In the genomic region with DNA sequence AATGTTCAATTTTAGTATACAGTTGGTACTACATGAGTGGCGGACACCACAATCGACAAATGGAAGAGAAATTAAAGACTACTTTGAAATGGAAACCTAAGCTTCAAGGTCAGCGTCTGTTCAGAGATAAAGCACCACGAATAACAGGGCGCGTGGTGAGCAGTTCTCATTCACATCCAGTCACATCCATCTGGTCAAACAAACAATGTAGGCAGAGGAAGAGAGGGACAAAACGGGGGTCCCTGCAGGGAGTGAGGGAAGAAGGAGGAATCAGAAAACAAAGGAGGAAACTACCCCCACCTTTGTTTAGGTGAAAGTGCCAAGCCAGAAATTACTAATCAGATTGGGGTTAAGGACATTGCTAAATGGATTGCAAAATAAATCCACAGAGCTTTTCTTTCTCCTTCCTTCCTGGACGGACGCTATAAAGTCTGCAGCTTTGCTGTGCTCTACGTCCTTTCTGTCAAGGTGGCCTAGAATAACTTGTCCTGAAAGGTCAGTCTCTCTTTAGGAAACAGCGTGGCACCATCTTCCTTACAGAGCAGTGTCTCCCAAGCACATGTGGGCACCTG, we compare ENCODE assay signal across 17 cellular contexts.
DNase-seq lines count a peak whose midpoint lies in the region; ATAC-seq and TF ChIP-seq lines count a peak whose summit lies in the region.
"Had no signal": no experiment of that assay in that cellular context is flagged by ENCODE, and none has a peak within 500 bp of the region (broad histone marks: within the 10 kb centered on the region; RNA-seq: fewer than 3 reads in every experiment).

No MANE protein-coding gene starts in this region.

- no peak overlapping the region for H2BK120ac ChIP-seq in neuronal stem cell (ENCODE audit: low read depth, low read length)

- WGBS in neuronal stem cell (ENCODE audit: extremely low coverage in 2 of 2, insufficient read length in 2 of 2, insufficient replicate concordance in 1 of 2), 2 donors, result no CpG with 5 or more reads among the region's 11 CpGs
- WGBS in heart left ventricle, 4 donors, result 63 to 73% (median 69%) methylated on average over 11 of the region's 11 CpGs

- H3K4me3 ChIP-seq in iPS-18a (ENCODE audit: low read length) (peak overlapping the region; percentile 9), neuronal stem cell (ENCODE audit: low read length in 2 of 2) (no peak overlapping the region), heart left ventricle (no peak overlapping the region)

- H2BK15ac ChIP-seq in neuronal stem cell (ENCODE audit: low read length), result no peak overlapping the region

- no peak overlapping the region for H3K4ac ChIP-seq in neuronal stem cell (ENCODE audit: low read length)

- H2BK5ac ChIP-seq in neuronal stem cell (ENCODE audit: low read length), result no peak overlapping the region

- peak overlapping the region; percentile 3 for H2AFZ ChIP-seq in neuronal stem cell (ENCODE audit: low read length)

- H3K9ac ChIP-seq in iPS-18a (ENCODE audit: low read length), result no peak overlapping the region
- H3K9ac ChIP-seq in neuronal stem cell (ENCODE audit: low read depth, low read length, poor library complexity), result no peak overlapping the region

- H3K23ac ChIP-seq in neuronal stem cell (ENCODE audit: low read depth, low read length, poor library complexity), result no peak overlapping the region

- no peak overlapping the region for H2AK5ac ChIP-seq in neuronal stem cell (ENCODE audit: low read depth, low read length)

- no peak overlapping the region for H3K14ac ChIP-seq in neuronal stem cell (ENCODE audit: low read length)

- H3K27ac ChIP-seq in iPS-18a (ENCODE audit: low read length), result no peak overlapping the region
- H3K27ac ChIP-seq in neuronal stem cell (replicated peaks; ENCODE audit: low read length), result peak overlapping the region; percentile 35
- no peak overlapping the region for H3K27ac ChIP-seq in heart left ventricle
- H3K27ac ChIP-seq: 22Rv1 had no signal

- no peak overlapping the region for H3K4me2 ChIP-seq in neuronal stem cell (ENCODE audit: insufficient read depth, low read length, poor library complexity, severe bottlenecking)

- H3K27me3 ChIP-seq in iPS-18a (ENCODE audit: control insufficient read depth, insufficient read depth, low read length), result no peaks in the 10 kb centered on the region
- no peaks in the 10 kb centered on the region for H3K27me3 ChIP-seq in neuronal stem cell (ENCODE audit: control insufficient read depth in 3 of 3, insufficient read depth in 3 of 3, low read depth in 1 of 3, low read length in 3 of 3)
- H3K27me3 ChIP-seq in heart left ventricle, result no peaks in the 10 kb centered on the region

- intact Hi-C loops in heart left ventricle (cut with DNase I), result no loop called here

- DNase-seq in NCI-H1092 treated with DMSO at 0.1 percent for 48 hours (lab: John Stamatoyannopoulos, UW) (peak; percentile 21), NCI-H1092 (lab: John Stamatoyannopoulos, UW) (no peak), NCI-H69 (lab: John Stamatoyannopoulos, UW) (peak; percentile 5), neuronal stem cell (ENCODE audit: low spot score) (no peak), heart left ventricle (no peak), RPMI8226 (no peak), NCI-H2196 (lab: John Stamatoyannopoulos, UW; ENCODE audit: unreplicated experiment) (no peak)
- DNase-seq: CD4-positive, alpha-beta memory T cell; EL; GOT3; IMR-90; NCI-H1436 treated with DMSO at 0.1 percent for 48 hours; NCI-H2081; SW 1271 had no signal

- H3K9me3 ChIP-seq in iPS-18a (ENCODE audit: control insufficient read depth, low read depth, low read length) (no peaks in the 10 kb centered on the region), neuronal stem cell (replicated peaks in 1 of 2; ENCODE audit: control insufficient read depth in 2 of 2, insufficient read depth in 1 of 2, low read depth in 1 of 2, low read length in 2 of 2) (no peaks in the 10 kb centered on the region), heart left ventricle (no peaks in the 10 kb centered on the region)

- peak overlapping the region; percentile 61 for H3K18ac ChIP-seq in neuronal stem cell (ENCODE audit: low read length)

- H4K8ac ChIP-seq in neuronal stem cell (ENCODE audit: low read depth, low read length), result no peak overlapping the region

- H4K91ac ChIP-seq in neuronal stem cell (ENCODE audit: low read depth, low read length, poor library complexity), result no peak overlapping the region

- H3K36me3 ChIP-seq in iPS-18a (ENCODE audit: control insufficient read depth, low read depth, low read length), result no peaks in the 10 kb centered on the region
- no peaks in the 10 kb centered on the region for H3K36me3 ChIP-seq in neuronal stem cell (replicated peaks in 1 of 2; ENCODE audit: control insufficient read depth in 2 of 2, insufficient read depth in 2 of 2, low read length in 2 of 2)
- peaks cover 0 to 9% (median 0%) of the 10 kb centered on the region in 9 donors for H3K36me3 ChIP-seq in heart left ventricle

- ATAC-seq in heart left ventricle, result no peak
- ATAC-seq: Panc1 had no signal

- H3K4me1 ChIP-seq in iPS-18a (ENCODE audit: control insufficient read depth, low read depth, low read length) (peaks cover 13% of the 10 kb centered on the region), neuronal stem cell (ENCODE audit: control insufficient read depth in 2 of 2, insufficient read depth in 1 of 2, low read depth in 1 of 2, low read length in 2 of 2) (peaks cover 5 to 8% of the 10 kb centered on the region in 2 donors), heart left ventricle (peaks cover 0 to 8% (median 0%) of the 10 kb centered on the region in 12 donors)

- H3K79me1 ChIP-seq in neuronal stem cell (ENCODE audit: low read depth, low read length), result no peaks in the 10 kb centered on the region

- TF ChIP-seq POLR2A in heart left ventricle (IDR thresholded peaks at IDR 0.05), result no peak

- H2BK12ac ChIP-seq in neuronal stem cell (ENCODE audit: low read length), result no peak overlapping the region

- no peak for TF ChIP-seq CTCF in heart left ventricle (IDR thresholded peaks at IDR 0.05)

Comparison
In these comparisons a context has a peak if more than half of its experiments do, and no peak if none do; other contexts are left out.
1. DNase-seq: peak in NCI-H1092 treated with DMSO at 0.1 percent for 48 hours (single experiment) and NCI-H69 (single experiment); none in NCI-H1092 (single experiment), neuronal stem cell (single experiment), heart left ventricle (0 of 5), RPMI8226 (single experiment) and NCI-H2196 (single experiment).